Comparison of ENCODE assay signal across 1 cellular context in the genomic region with DNA sequence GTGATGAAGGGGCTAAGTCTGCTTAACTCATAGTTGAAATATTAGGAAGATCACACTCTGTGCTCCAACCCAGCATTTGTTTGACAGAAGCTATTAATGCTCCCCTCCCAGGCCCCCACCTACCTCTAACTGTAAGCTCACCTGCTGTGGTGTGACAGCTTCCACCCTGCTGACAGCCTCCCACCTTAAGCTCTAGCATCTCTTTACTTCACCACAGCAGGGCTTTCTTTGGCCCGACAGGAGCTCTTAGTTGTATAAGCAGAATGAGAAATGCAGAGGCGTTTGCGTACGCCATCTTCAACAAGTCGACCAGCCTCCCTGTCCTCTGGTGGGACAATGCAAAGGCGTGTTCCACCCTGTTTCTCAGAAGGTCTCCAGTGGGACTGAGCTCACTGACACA.
TF ChIP-seq lines count a peak whose summit lies in the region.

No MANE protein-coding gene starts in this region.

TF ChIP-seq in IMR-90, 13 proteins besides CTCF, POLR2A, EP300 and RAD21:
- TF ChIP-seq, protein P1, sequence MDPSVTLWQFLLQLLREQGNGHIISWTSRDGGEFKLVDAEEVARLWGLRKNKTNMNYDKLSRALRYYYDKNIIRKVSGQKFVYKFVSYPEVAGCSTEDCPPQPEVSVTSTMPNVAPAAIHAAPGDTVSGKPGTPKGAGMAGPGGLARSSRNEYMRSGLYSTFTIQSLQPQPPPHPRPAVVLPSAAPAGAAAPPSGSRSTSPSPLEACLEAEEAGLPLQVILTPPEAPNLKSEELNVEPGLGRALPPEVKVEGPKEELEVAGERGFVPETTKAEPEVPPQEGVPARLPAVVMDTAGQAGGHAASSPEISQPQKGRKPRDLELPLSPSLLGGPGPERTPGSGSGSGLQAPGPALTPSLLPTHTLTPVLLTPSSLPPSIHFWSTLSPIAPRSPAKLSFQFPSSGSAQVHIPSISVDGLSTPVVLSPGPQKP (IDR thresholded peaks at IDR 0.05; ENCODE audit: borderline replicate concordance, low read depth, low read length), result no peak
- TF ChIP-seq MXI1 (IDR thresholded peaks at IDR 0.05; ENCODE audit: borderline replicate concordance, low read depth, low read length) (no peak), MAZ (IDR thresholded peaks at IDR 0.05; ENCODE audit: borderline replicate concordance, low read depth, low read length) (no peak), SMC3 (IDR thresholded peaks at IDR 0.05; ENCODE audit: low read depth, low read length) (no peak), MAFK (IDR thresholded peaks at IDR 0.05; ENCODE audit: low read depth, low read length) (no peak), FOS (IDR thresholded peaks at IDR 0.05; ENCODE audit: low read depth, low read length) (no peak), RFX5 (IDR thresholded peaks at IDR 0.05; ENCODE audit: low read depth, low read length) (no peak), RCOR1 (IDR thresholded peaks at IDR 0.05; ENCODE audit: insufficient replicate concordance, low read length) (no peak), CEBPB (IDR thresholded peaks at IDR 0.05; ENCODE audit: low read depth, low read length) (no peak), NFE2L2 (IDR thresholded peaks at IDR 0.05; ENCODE audit: low read depth, low read length) (no peak), CHD1 (IDR thresholded peaks at IDR 0.05; ENCODE audit: low read depth, low read length) (no peak), BHLHE40 (IDR thresholded peaks at IDR 0.05; ENCODE audit: low read depth, low read length) (no peak)
